Comparison of ENCODE assay signal across 8 cellular contexts in the genomic region with DNA sequence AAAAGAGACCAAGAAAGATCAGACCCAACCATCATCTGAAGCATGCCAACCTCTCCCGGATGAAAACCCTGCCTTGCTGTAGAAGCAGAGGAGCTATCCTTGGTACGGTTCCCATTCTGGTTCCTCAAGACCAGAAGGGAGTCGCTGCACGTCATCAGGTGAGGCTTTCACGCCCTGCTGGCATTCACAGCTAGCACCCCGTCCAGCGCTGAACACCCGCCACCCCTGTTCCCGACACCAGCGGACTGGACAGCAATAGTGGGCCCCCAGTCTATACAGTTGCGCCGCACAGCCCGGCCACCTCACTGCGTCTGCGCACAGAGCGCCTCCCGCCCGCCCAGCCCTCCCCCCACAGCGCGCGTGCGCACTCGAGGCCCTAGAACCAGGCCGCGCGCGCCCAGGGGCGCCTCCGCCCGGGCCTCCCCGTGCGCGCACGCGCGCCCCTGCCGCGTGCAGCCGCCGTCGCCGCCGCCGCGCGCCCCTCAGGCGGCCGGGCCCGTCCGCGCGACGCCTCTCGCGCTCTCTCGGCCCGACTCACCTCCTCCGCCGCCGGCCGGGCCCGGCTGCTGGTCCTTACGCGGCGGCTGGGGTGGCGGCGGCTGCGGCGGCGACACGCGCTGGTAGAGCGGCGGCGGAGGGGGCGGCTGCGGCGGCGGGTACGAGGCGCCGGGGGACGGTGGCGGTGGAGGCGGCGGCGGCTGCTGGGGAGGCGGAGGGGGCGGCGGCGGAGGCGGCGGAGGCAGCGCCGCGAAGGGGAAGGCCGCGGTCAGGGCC. TPM values are rescaled to one million over a fixed set of nuclear protein-coding genes. Genes with fewer than 3 reads are reported as not detected.
DNase-seq lines count a peak whose midpoint lies in the region; ATAC-seq and TF ChIP-seq lines count a peak whose summit lies in the region.

No MANE protein-coding gene starts in this region.

- intact Hi-C loops in stomach (cut with DNase I; ENCODE audit: low total_unique reads) = no loop called here

- H3K27me3 ChIP-seq in HUES6 (ENCODE audit: control insufficient read depth, insufficient read depth, low read length) (no peaks in the 10 kb centered on the region), RWPE2 (ENCODE audit: insufficient read depth, poor library complexity, severe bottlenecking) (no peaks in the 10 kb centered on the region), neuron (ENCODE audit: insufficient read depth, low read length) (no peaks in the 10 kb centered on the region), stomach (no peaks in the 10 kb centered on the region)

- WGBS in stomach, 5 donors = 0 to 1% (median 1%) methylated on average over 31 to 98 of the region's 98 CpGs

- TF ChIP-seq EP300 in stomach (IDR thresholded peaks at IDR 0.05) = no peak

- H3K4me3 ChIP-seq in HUES6 (ENCODE audit: low read depth, low read length) (peak overlapping the region; percentile 89), RWPE2 (ENCODE audit: severe bottlenecking) (peak overlapping the region; percentile 77), neuron (ENCODE audit: low read length) (peak overlapping the region; percentile 99), stomach (peak overlapping the region; percentile 93 to 99 (median 96))

- H3K36me3 ChIP-seq in HUES6 (ENCODE audit: control insufficient read depth, insufficient read depth, low read length) (peaks cover 49% of the 10 kb centered on the region), RWPE2 (ENCODE audit: low read depth) (peaks cover 49% of the 10 kb centered on the region), neuron (ENCODE audit: insufficient read depth, low read length) (peaks cover 56% of the 10 kb centered on the region), stomach (peaks cover 41 to 48% (median 43%) of the 10 kb centered on the region in 4 donors)

- peak; percentile 78 for DNase-seq in NK-92 treated with Interleukin-12 subunit alpha and Interleukin-12 subunit beta, amount 100 ng/mL, for 24 hours (lab: John Stamatoyannopoulos, UW)
- DNase-seq in NK-92 (lab: John Stamatoyannopoulos, UW; ENCODE audit: unreplicated experiment) = no peak
- peak; percentile 73 for DNase-seq in RWPE2 (ENCODE audit: low spot score)
- peak; percentile 63 to 83 (median 71) for DNase-seq in activated naive CD4-positive, alpha-beta T cell (lab: John Stamatoyannopoulos, UW)
- DNase-seq in foreskin melanocyte = peak; percentile 65
- DNase-seq in stomach = peak; percentile 85

- H3K4me1 ChIP-seq in HUES6 (ENCODE audit: control insufficient read depth, insufficient read depth, low read length) (peaks cover 7% of the 10 kb centered on the region), RWPE2 (ENCODE audit: insufficient read depth, poor library complexity, severe bottlenecking) (peaks cover 14% of the 10 kb centered on the region), neuron (ENCODE audit: insufficient read depth, low read length) (peaks cover 28% of the 10 kb centered on the region), stomach (peaks cover 35 to 56% (median 47%) of the 10 kb centered on the region in 4 donors)

- no peak for TF ChIP-seq POLR2A in stomach (IDR thresholded peaks at IDR 0.05)

- TF ChIP-seq CTCF in RWPE2 (IDR thresholded peaks at IDR 0.05; ENCODE audit: poor library complexity, severe bottlenecking) (no peak), stomach (IDR thresholded peaks at IDR 0.05) (no peak)

- peak overlapping the region; percentile 94 for H3K9ac ChIP-seq in HUES6 (ENCODE audit: low read length)

- H3K9me3 ChIP-seq in HUES6 (ENCODE audit: control insufficient read depth, insufficient read depth, low read depth, low read length) (no peaks in the 10 kb centered on the region), RWPE2 (ENCODE audit: severe bottlenecking) (no peaks in the 10 kb centered on the region), neuron (ENCODE audit: low read length) (no peaks in the 10 kb centered on the region), stomach (no peaks in the 10 kb centered on the region)

- H2AFZ ChIP-seq in neuron (ENCODE audit: low read depth, low read length) = no peak overlapping the region

- no peak overlapping the region for H3K27ac ChIP-seq in HUES6 (ENCODE audit: low read depth, low read length)
- H3K27ac ChIP-seq in RWPE2 (ENCODE audit: poor library complexity, severe bottlenecking) = peak overlapping the region; percentile 97
- H3K27ac ChIP-seq in stomach = peak overlapping the region; percentile 99 to 100 (median 100)

- ATAC-seq in RWPE2 (ENCODE audit: low read depth) = 0 out of 3 replicates have a peak, but pooled peaks have one; percentile 0

RNA-seq across cellular contexts. Expression of a gene that starts 0.7 kb away (rescaled TPM):
- total RNA-seq in stomach = 100 to 1,000 TPM; 235 to 341 (median 279) TPM
- polyA plus RNA-seq in stomach = 10 to 100 TPM; 57.5 to 72.1 (median 63.4) TPM

RNA-seq across cellular contexts. Expression of a gene that starts 17.9 kb away (rescaled TPM):
- total RNA-seq in stomach = 1 to 10 TPM in 2 of 5 donors, under 1 TPM in 2, not detected in 1; 0.58 to 2.0 (median 1.4) TPM
- 1 to 10 TPM in 2 of 3 donors, under 1 TPM in 1; 0.37 to 3.5 (median 3.1) TPM for polyA plus RNA-seq in stomach

RNA-seq across cellular contexts. Expression of a gene that starts 25.4 kb away (rescaled TPM):
- total RNA-seq in stomach = 10 to 100 TPM in 2 of 5 donors, 1 to 10 TPM in 3; 2.3 to 66.9 (median 9.0) TPM
- polyA plus RNA-seq in stomach = 10 to 100 TPM; 13.0 to 20.9 (median 13.8) TPM

RNA-seq across cellular contexts. Expression of a gene that starts 32.7 kb away (rescaled TPM):
- 10 to 100 TPM in 4 of 5 donors, 1 to 10 TPM in 1; 9.4 to 62.5 (median 16.9) TPM for total RNA-seq in stomach
- polyA plus RNA-seq in stomach = 10 to 100 TPM; 12.9 to 16.4 (median 13.6) TPM

RNA-seq across cellular contexts. Expression of a gene that starts 33.7 kb away (rescaled TPM):
- 10 to 100 TPM in 3 of 5 donors, 1 to 10 TPM in 2; 5.3 to 60.8 (median 13.4) TPM for total RNA-seq in stomach
- 10 to 100 TPM in 1 of 3 donors, 1 to 10 TPM in 2; 7.2 to 20.6 (median 8.2) TPM for polyA plus RNA-seq in stomach
